20 cellular contexts compared by ENCODE assay signal in the genomic region with DNA sequence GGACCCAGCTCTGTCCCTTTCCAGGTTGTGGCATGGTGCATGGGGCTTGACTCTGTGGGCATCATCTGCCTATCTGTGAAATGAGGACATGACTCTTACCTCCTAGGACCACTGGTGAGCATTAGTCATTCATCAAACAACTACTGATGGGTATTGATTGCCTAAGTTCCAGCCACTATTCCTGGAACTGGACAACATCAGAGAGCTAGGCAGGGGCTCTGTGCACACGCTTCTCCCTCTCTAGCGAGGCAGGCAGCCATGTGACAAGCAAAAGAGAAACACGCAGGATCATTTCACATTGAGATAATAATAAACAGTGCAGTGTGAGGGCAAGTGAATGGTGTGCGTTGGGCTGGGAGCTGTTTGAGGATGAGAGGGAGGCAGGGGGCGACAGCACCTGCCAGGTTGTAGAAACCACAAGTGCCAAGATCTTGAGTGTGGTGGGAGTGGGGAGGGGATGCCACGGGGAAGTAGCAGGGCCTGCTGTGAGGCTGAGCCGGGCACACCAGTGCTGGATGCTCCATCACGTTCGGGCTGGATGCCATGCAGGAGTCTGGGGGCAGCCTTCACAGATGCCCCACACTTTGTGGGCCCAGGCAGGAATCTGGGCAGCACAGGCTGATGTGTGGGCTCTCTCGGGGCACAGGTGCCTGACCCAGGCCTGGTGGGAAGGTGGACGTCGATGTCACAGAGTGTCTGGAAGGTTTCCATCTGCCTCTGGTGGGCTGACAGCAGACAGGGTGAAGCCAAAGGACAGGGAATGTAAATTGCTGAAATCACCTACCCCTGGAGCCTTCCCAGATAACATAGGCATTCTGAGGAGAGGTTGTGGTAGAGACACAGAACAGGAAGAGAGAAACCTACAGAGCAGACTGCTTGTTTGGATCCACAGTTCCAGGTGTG.
"Had no signal": no experiment of that assay in that cellular context is flagged by ENCODE, and none has a peak within 500 bp of the region (broad histone marks: within the 10 kb centered on the region; RNA-seq: fewer than 3 reads in every experiment).

No MANE protein-coding gene starts in this region.

- H3K36me3 ChIP-seq: lower lobe of right lung, neutrophil, pancreas, tibial artery had no signal

- H3K27ac ChIP-seq: body of pancreas, epithelial cell of prostate, lower lobe of right lung, neutrophil, pancreas, SK-N-MC, tibial artery had no signal

- FAIRE-seq: colon, pancreas had no signal

- H3K4me3 ChIP-seq: body of pancreas, lower lobe of right lung, pancreas, SK-N-MC, tibial artery had no signal

- H3K27me3 ChIP-seq: body of pancreas, pancreas, tibial artery had no signal

- ATAC-seq: body of pancreas; lower lobe of right lung; naive thymus-derived CD8-positive, alpha-beta T cell; pancreas; T-helper 17 cell had no signal

- H3K9me3 ChIP-seq: body of pancreas, lower lobe of right lung, neutrophil, pancreas, tibial artery had no signal

- DNase-seq: activated CD4-positive, alpha-beta memory T cell treated with anti-CD3 and anti-CD28 coated beads for 36 hours; activated CD4-positive, alpha-beta T cell treated with anti-CD3 and anti-CD28 coated beads for 48 hours; activated gamma-delta T cell treated with Interleukin-2 at 50 U/mL for 16 hours; activated T-cell treated with anti-CD3 and anti-CD28 coated beads for 4 hours; anterior cingulate cortex; central memory CD4-positive, alpha-beta T cell; lower lobe of right lung; naive thymus-derived CD8-positive, alpha-beta T cell; stimulated activated CD4-positive, alpha-beta T cell treated with anti-CD3 and anti-CD28 coated beads, Interleukin-12 subunit alpha, Interleukin-12 subunit beta, amount 100 ng/mL, for 4 hours; stimulated activated CD4-positive, alpha-beta T cell treated with anti-CD3 and anti-CD28 coated beads, Interleukin-4, amount 100 ng/mL, for 4 hours; stimulated activated naive CD8-positive, alpha-beta T cell treated with anti-CD3 and anti-CD28 coated beads, Interleukin-15, amount 100 ng/mL, for 72 hours; SW 1271; T-helper 17 cell had no signal
